ENCODE assay signal across 17 cellular contexts in genomic region chr2:98801286-98801685, GRCh38.
"Had no signal": no experiment of that assay in that cellular context is flagged by ENCODE, and none has a peak within 500 bp of the region (broad histone marks: within the 10 kb centered on the region; RNA-seq: fewer than 3 reads in every experiment).

No MANE protein-coding gene starts in this region.

- H3K9me3 Mint-ChIP-seq: activated T-cell treated with anti-CD3 and anti-CD28 coated beads, Interleukin-2, amount 50 U/mL, for 24 hours; central memory CD8-positive, alpha-beta T cell; memory B cell; natural killer cell had no signal

- H3K27me3 ChIP-seq: upper lobe of right lung had no signal

- ATAC-seq: esophagus mucosa, left lobe of liver had no signal

- H3K27me3 Mint-ChIP-seq: activated T-cell treated with anti-CD3 and anti-CD28 coated beads, Interleukin-2, amount 50 U/mL, for 24 hours; central memory CD8-positive, alpha-beta T cell had no signal

- DNase-seq: activated CD4-positive, alpha-beta T cell treated with anti-CD3 and anti-CD28 coated beads, Interleukin-2, amount 50 U/mL, for 4 hours; activated CD4-positive, CD25-positive, alpha-beta regulatory T cell treated with anti-CD3 and anti-CD28 coated beads, Interleukin-2, amount 50 U/mL, for 72 hours; activated effector memory CD4-positive, alpha-beta T cell treated with Interleukin-2 at 50 U/mL for 16 hours; activated naive CD4-positive, alpha-beta T cell treated with anti-CD3 and anti-CD28 coated beads, Interleukin-2, amount 50 U/mL, for 16 hours; activated T-cell treated with anti-CD3 and anti-CD28 coated beads, Interleukin-2, amount 50 U/mL, for 24 hours; amniotic stem cell; hippocampal formation; natural killer cell; nucleus accumbens; stimulated activated CD4-positive, alpha-beta T cell treated with anti-CD3 and anti-CD28 coated beads, Interleukin-4, amount 100 ng/mL, for 1 hour; stimulated activated naive CD4-positive, alpha-beta T cell treated with Interleukin-2 at 50 U/mL for 16 hours; upper lobe of right lung had no signal

- H3K4me3 ChIP-seq: coronary artery, upper lobe of right lung had no signal

- H3K9me3 ChIP-seq: upper lobe of right lung had no signal

- H3K36me3 ChIP-seq: upper lobe of right lung had no signal

- H3K27ac Mint-ChIP-seq: activated T-cell treated with anti-CD3 and anti-CD28 coated beads, Interleukin-2, amount 50 U/mL, for 24 hours; memory B cell; natural killer cell had no signal

- H3K4me1 Mint-ChIP-seq: memory B cell had no signal

- H3K36me3 Mint-ChIP-seq: memory B cell, natural killer cell had no signal

- H3K4me3 Mint-ChIP-seq: activated T-cell treated with anti-CD3 and anti-CD28 coated beads, Interleukin-2, amount 50 U/mL, for 24 hours; central memory CD8-positive, alpha-beta T cell; memory B cell; natural killer cell had no signal

- H3K27ac ChIP-seq: coronary artery, upper lobe of right lung had no signal
